In the genomic region with DNA sequence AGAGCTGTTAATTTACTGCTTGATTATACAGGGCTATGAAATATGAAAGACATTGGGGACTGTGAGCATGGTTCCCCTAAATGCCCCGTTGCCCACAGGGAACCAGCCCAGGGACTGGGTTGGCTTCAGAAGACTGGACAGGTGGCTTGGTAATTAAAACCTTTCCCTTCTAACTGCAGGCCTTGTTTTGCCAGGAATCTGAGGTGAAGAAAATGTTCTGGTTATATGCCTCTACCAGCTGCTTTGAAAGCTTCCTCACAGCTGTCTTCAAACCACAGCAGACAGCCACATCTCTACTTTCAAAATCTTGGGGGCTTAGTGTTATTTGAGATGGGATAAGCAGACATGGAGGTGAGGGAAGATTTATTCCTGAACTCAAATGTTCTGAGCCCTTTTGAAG, we compare ENCODE assay signal across 25 cellular contexts.
"Had no signal": no experiment of that assay in that cellular context is flagged by ENCODE, and none has a peak within 500 bp of the region (broad histone marks: within the 10 kb centered on the region; RNA-seq: fewer than 3 reads in every experiment).

No MANE protein-coding gene starts in this region.

- H3K9me3 ChIP-seq: gastrocnemius medialis, psoas muscle, tibial artery had no signal

- ATAC-seq: activated CD8-positive, alpha-beta T cell treated with anti-CD3 and anti-CD28 coated beads for 36 hours; activated T-cell treated with anti-CD3 and anti-CD28 coated beads, Interleukin-2, amount 50 U/mL, for 4 hours; activated T-helper 17 cell treated with anti-CD3 and anti-CD28 coated beads, Interleukin-2, amount 50 U/mL, for 72 hours; gastrocnemius medialis; left ventricle myocardium superior; naive thymus-derived CD4-positive, alpha-beta T cell; psoas muscle had no signal

- H3K27me3 ChIP-seq: brain microvascular endothelial cell, gastrocnemius medialis, hepatocyte, right atrium auricular region, suprapubic skin, tibial artery had no signal

- DNase-seq: activated CD4-positive, alpha-beta T cell treated with anti-CD3 and anti-CD28 coated beads for 1 hour; activated CD4-positive, alpha-beta T cell treated with anti-CD3 and anti-CD28 coated beads, Interleukin-2, amount 10 ng/mL, durations not matched to agents 7 days and 5 days; activated CD8-positive, alpha-beta T cell treated with anti-CD3 and anti-CD28 coated beads for 36 hours; activated gamma-delta T cell treated with Interleukin-2 at 50 U/mL for 16 hours; activated naive CD4-positive, alpha-beta T cell treated with anti-CD3 and anti-CD28 coated beads, Interleukin-2, amount 50 U/mL, for 16 hours; activated T-cell treated with anti-CD3 and anti-CD28 coated beads, Interleukin-2, amount 50 U/mL, for 4 hours; amniotic stem cell; brain microvascular endothelial cell; gastrocnemius medialis; islet precursor cell; left ventricle myocardium superior; naive thymus-derived CD4-positive, alpha-beta T cell; occipital lobe; psoas muscle; spleen; stimulated activated naive CD4-positive, alpha-beta T cell; T1000; tibial artery had no signal

- H3K36me3 ChIP-seq: brain microvascular endothelial cell, gastrocnemius medialis, neural progenitor cell, right atrium auricular region, spleen, suprapubic skin, tibial artery had no signal

- H3K4me3 ChIP-seq: gastrocnemius medialis, hepatocyte, neural progenitor cell, psoas muscle, right atrium auricular region, spleen, suprapubic skin, tibial artery had no signal

- H3K4me1 ChIP-seq: gastrocnemius medialis, parathyroid adenoma, psoas muscle, right atrium auricular region, spleen, suprapubic skin had no signal

- H3K27ac ChIP-seq: brain microvascular endothelial cell, epithelial cell of prostate, gastrocnemius medialis, hepatocyte, neural progenitor cell, parathyroid adenoma, psoas muscle, right atrium auricular region, spleen, suprapubic skin, tibial artery had no signal
